In the genomic region with DNA sequence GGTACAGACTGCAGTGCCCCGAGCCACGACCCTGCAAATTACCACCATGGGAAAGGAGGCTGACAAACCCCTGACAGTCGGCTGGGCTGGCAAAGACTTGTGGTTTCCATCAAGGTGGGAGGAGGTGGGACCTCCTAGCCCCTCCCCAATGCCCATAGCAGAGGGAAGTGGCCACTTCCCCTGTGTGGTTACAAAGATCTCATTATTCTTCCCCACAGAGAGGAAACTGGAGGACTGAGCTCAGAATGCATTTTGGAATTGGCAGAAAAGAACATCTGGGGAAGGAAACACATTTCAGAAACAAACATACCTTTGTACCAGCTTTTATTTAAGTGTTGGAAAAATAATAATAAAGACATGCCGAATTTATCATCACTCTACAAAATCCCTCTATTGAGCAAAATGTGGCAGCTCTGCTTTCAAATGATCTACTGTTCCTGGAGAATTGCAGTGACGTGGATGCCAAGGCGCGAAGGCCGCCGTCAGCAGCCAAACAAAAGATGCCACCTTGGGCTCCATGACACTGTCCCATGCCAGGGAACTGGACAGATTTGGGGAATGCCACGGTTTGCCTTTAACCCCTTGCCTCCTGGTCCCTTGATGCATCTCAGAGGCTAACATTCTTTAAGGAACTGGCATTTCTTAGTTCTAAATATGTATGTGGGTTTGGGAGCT, we compare ENCODE assay signal across 13 cellular contexts.
DNase-seq lines count a peak whose midpoint lies in the region; ATAC-seq, FAIRE-seq and TF ChIP-seq lines count a peak whose summit lies in the region.
"Had no signal": no experiment of that assay in that cellular context is flagged by ENCODE, and none has a peak within 500 bp of the region (broad histone marks: within the 10 kb centered on the region; RNA-seq: fewer than 3 reads in every experiment).

No MANE protein-coding gene starts in this region.

- H4K91ac ChIP-seq in mesenchymal stem cell (ENCODE audit: low read length) = no peak overlapping the region

- H3K9me3 Mint-ChIP-seq in dendritic cell treated with granulocyte-macrophage colony-stimulating factor and Interleukin-4, amounts not matched to agents 40 ng/mL and 50 ng/mL, for 4 days = no peaks in the 10 kb centered on the region

- H3K9ac ChIP-seq in mesenchymal stem cell (ENCODE audit: low read length) = no peak overlapping the region

- H3K18ac ChIP-seq in mesenchymal stem cell (ENCODE audit: low read depth in 1 of 2, low read length in 2 of 2) = no peak overlapping the region

- intact Hi-C loops in dendritic cell treated with granulocyte-macrophage colony-stimulating factor and Interleukin-4, amounts not matched to agents 40 ng/mL and 50 ng/mL, for 4 days (cut with micrococcal nuclease) = no loop called here

- H3K27ac ChIP-seq in mesenchymal stem cell (ENCODE audit: low read length, poor library complexity, severe bottlenecking) = no peak overlapping the region
- H3K27ac ChIP-seq: ovary, tibial artery had no signal

- no peak for DNase-seq in GM12891 (ENCODE audit: insufficient read length, low spot score)
- DNase-seq in NOMO-1 treated with DMSO at 0.1 percent for 48 hours (lab: John Stamatoyannopoulos, UW; ENCODE audit: unreplicated experiment) = peak; percentile 65
- peak; percentile 77 for DNase-seq in pons (ENCODE audit: low spot score)
- DNase-seq in mesenchymal stem cell = no peak
- DNase-seq: kidney glomerular epithelial cell, NCI-H1436 treated with DMSO at 0.1 percent for 48 hours, ovary, T-helper 9 cell, tibial artery had no signal

- no peak overlapping the region for H2BK5ac ChIP-seq in mesenchymal stem cell (ENCODE audit: low read depth, low read length, poor library complexity, severe bottlenecking)

- no peak overlapping the region for H3K14ac ChIP-seq in mesenchymal stem cell (ENCODE audit: low read length in 2 of 2)

- ATAC-seq in HG03354 (IDR thresholded peaks at IDR 0.05; ENCODE audit: poor library complexity, severe bottlenecking, unreplicated experiment) (no peak), HG03159 (IDR thresholded peaks at IDR 0.05; ENCODE audit: unreplicated experiment) (no peak)

- peaks cover 63% of the 10 kb centered on the region for H3K79me1 ChIP-seq in mesenchymal stem cell (replicated peaks; ENCODE audit: low read length, poor library complexity, severe bottlenecking)

- H2AK5ac ChIP-seq in mesenchymal stem cell (ENCODE audit: low read length, severe bottlenecking) = no peak overlapping the region

- no peak overlapping the region for H3K4ac ChIP-seq in mesenchymal stem cell (ENCODE audit: low read depth in 1 of 2, low read length in 2 of 2)

- H3K4me3 ChIP-seq in mesenchymal stem cell (ENCODE audit: insufficient read depth in 1 of 2, low read depth in 1 of 2, low read length in 2 of 2) = no peak overlapping the region
- H3K4me3 ChIP-seq: ovary, tibial artery had no signal

- no peak overlapping the region for H2BK120ac ChIP-seq in mesenchymal stem cell (ENCODE audit: low read depth, low read length)

- H4K8ac ChIP-seq in mesenchymal stem cell (ENCODE audit: low read length) = no peak overlapping the region

- H3K4me3 Mint-ChIP-seq in dendritic cell treated with granulocyte-macrophage colony-stimulating factor and Interleukin-4, amounts not matched to agents 40 ng/mL and 50 ng/mL, for 4 days = no peak overlapping the region

- H3K9me3 ChIP-seq in mesenchymal stem cell (ENCODE audit: control insufficient read depth, low read length) = no peaks in the 10 kb centered on the region
- H3K9me3 ChIP-seq: ovary, tibial artery had no signal

- TF ChIP-seq POLR2A in GM12891 (IDR thresholded peaks at IDR 0.05; ENCODE audit: low read depth, low read length) = no peak

- peaks cover 14% of the 10 kb centered on the region for H3K4me1 ChIP-seq in mesenchymal stem cell (ENCODE audit: control insufficient read depth, insufficient read depth, low read depth, low read length)

- H3K36me3 ChIP-seq in mesenchymal stem cell (ENCODE audit: control insufficient read depth in 1 of 2, insufficient read depth in 2 of 2, low read depth in 1 of 2, low read length in 2 of 2) = peaks cover 0 to 14% of the 10 kb centered on the region in 2 experiments
- H3K36me3 ChIP-seq: ovary, tibial artery had no signal

- H2BK12ac ChIP-seq in mesenchymal stem cell (ENCODE audit: low read length in 2 of 2) = no peak overlapping the region

- peaks cover 21% of the 10 kb centered on the region for H3K36me3 Mint-ChIP-seq in dendritic cell treated with granulocyte-macrophage colony-stimulating factor and Interleukin-4, amounts not matched to agents 40 ng/mL and 50 ng/mL, for 4 days (ENCODE audit: low read depth)

- no peak overlapping the region for H3K23ac ChIP-seq in mesenchymal stem cell (ENCODE audit: low read length in 2 of 2)

- 82% methylated on average over 10 of the region's 10 CpGs for WGBS in mesenchymal stem cell

- H3K27me3 Mint-ChIP-seq in dendritic cell treated with granulocyte-macrophage colony-stimulating factor and Interleukin-4, amounts not matched to agents 40 ng/mL and 50 ng/mL, for 4 days = peaks cover 29% of the 10 kb centered on the region

- H2BK15ac ChIP-seq in mesenchymal stem cell (ENCODE audit: low read depth, poor library complexity, severe bottlenecking) = no peak overlapping the region

- no peaks in the 10 kb centered on the region for H3K27me3 ChIP-seq in mesenchymal stem cell (ENCODE audit: control insufficient read depth in 1 of 2, insufficient read depth in 1 of 2, low read length in 2 of 2)
- H3K27me3 ChIP-seq: ovary, tibial artery had no signal

- H3K4me1 Mint-ChIP-seq in dendritic cell treated with granulocyte-macrophage colony-stimulating factor and Interleukin-4, amounts not matched to agents 40 ng/mL and 50 ng/mL, for 4 days (ENCODE audit: low read depth) = peaks cover 77% of the 10 kb centered on the region

- H3K27ac Mint-ChIP-seq in dendritic cell treated with granulocyte-macrophage colony-stimulating factor and Interleukin-4, amounts not matched to agents 40 ng/mL and 50 ng/mL, for 4 days = peak overlapping the region; percentile 63

- H3K4me2 ChIP-seq in mesenchymal stem cell (ENCODE audit: low read length, poor library complexity, severe bottlenecking) = no peak overlapping the region

- H2AFZ ChIP-seq in mesenchymal stem cell (ENCODE audit: low read depth, low read length) = no peak overlapping the region

- peak; percentile 48 for FAIRE-seq in GM12891 (lab: Jason Lieb, UNC)
- FAIRE-seq: D721Med had no signal

TF ChIP-seq in GM12891, 5 proteins besides CTCF, POLR2A, EP300 and RAD21:
- peak; percentile 76 for TF ChIP-seq SPI1 (IDR thresholded peaks at IDR 0.05; ENCODE audit: low read depth, low read length)
- TF ChIP-seq PAX5 (IDR thresholded peaks at IDR 0.05; ENCODE audit: insufficient read depth, low read length, severe bottlenecking) = no peak

Comparison
In these comparisons a context has a peak if more than half of its experiments do, and no peak if none do; other contexts are left out.
1. DNase-seq: peak in NOMO-1 treated with DMSO at 0.1 percent for 48 hours (single experiment) and pons (single experiment); none in GM12891 (single experiment) and mesenchymal stem cell (single experiment).